30 cellular contexts compared by ENCODE assay signal in the genomic region with DNA sequence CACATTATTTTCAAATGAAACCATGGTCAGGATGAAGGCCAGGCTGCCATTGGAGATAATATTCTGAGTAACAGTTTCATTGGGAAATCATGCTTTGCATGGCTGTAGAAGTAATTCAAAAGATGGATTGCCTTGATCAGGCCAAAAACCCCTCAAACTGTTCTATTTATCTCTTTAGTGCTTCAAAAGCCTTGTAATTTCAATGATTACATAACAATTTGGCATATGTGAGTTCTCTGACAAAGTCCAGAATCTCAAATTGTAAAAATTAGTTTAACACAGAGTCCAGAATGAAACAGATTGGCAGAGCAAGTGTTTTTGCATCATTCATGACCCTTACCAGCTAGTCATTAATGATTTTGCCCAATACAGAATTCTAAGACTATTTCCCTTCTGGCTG.
DNase-seq lines count a peak whose midpoint lies in the region; ATAC-seq and TF ChIP-seq lines count a peak whose summit lies in the region.
"Had no signal": no experiment of that assay in that cellular context is flagged by ENCODE, and none has a peak within 500 bp of the region (broad histone marks: within the 10 kb centered on the region; RNA-seq: fewer than 3 reads in every experiment).

No MANE protein-coding gene starts in this region.

- ATAC-seq in heart right ventricle (peak in 4 of 8 donors; percentile 3 to 16 (median 11)), upper lobe of right lung (no peak), GM21390 (IDR thresholded peaks at IDR 0.05; ENCODE audit: unreplicated experiment) (no peak)
- no peak for ATAC-seq in activated T-cell treated with anti-CD3 and anti-CD28 coated beads, Interleukin-2, amount 50 U/mL, for 72 hours (replicated peaks in 1 of 2)
- ATAC-seq: esophagus mucosa had no signal

- no peak for DNase-seq in heart right ventricle
- DNase-seq in upper lobe of right lung: no peak
- DNase-seq in NCI-H524 treated with DMSO at 0.1 percent for 48 hours (lab: John Stamatoyannopoulos, UW): no peak
- DNase-seq in activated T-cell treated with anti-CD3 and anti-CD28 coated beads, Interleukin-2, amount 50 U/mL, for 72 hours: no peak
- DNase-seq: activated CD4-positive, alpha-beta memory T cell treated with anti-CD3 and anti-CD28 coated beads for 36 hours; activated CD4-positive, CD25-positive, alpha-beta regulatory T cell treated with anti-CD3 and anti-CD28 coated beads, Interleukin-2, amount 50 U/mL, for 72 hours; activated CD8-positive, alpha-beta memory T cell treated with anti-CD3 and anti-CD28 coated beads, Interleukin-2, amount 50 U/mL, for 4 hours; C1 segment of cervical spinal cord; caudate nucleus; COR-L47; gastrocnemius medialis; GDM1; HCEC 1CT; KBM-7; MG63; NCI-H1105 treated with DMSO at 0.1 percent for 48 hours; NCI-H2081 treated with DMSO at 0.1 percent for 48 hours; NCI-H226; NCI-H748 treated with DMSO at 0.1 percent for 48 hours; psoas muscle; stimulated activated CD4-positive, alpha-beta T cell treated with anti-CD3 and anti-CD28 coated beads, Interleukin-2, amount 100 ng/mL, for 24 hours; stomach; tibial artery had no signal

- H3K27me3 Mint-ChIP-seq in brain: no peaks in the 10 kb centered on the region
- peaks cover 8% of the 10 kb centered on the region for H3K27me3 Mint-ChIP-seq in activated T-cell treated with anti-CD3 and anti-CD28 coated beads, Interleukin-2, amount 50 U/mL, for 72 hours (ENCODE audit: low read depth)

- H3K27me3 ChIP-seq in heart right ventricle: no peaks in the 10 kb centered on the region
- H3K27me3 ChIP-seq in muscle layer of duodenum (ENCODE audit: low read depth, low read length): no peaks in the 10 kb centered on the region
- no peaks in the 10 kb centered on the region for H3K27me3 ChIP-seq in upper lobe of right lung
- H3K27me3 ChIP-seq: gastrocnemius medialis, MG63, stomach, tibial artery had no signal

- peaks cover 0 to 2% (median 0%) of the 10 kb centered on the region in 5 experiments for H3K9me3 Mint-ChIP-seq in brain
- H3K9me3 Mint-ChIP-seq in activated T-cell treated with anti-CD3 and anti-CD28 coated beads, Interleukin-2, amount 50 U/mL, for 72 hours: no peaks in the 10 kb centered on the region
- H3K9me3 Mint-ChIP-seq: activated CD4-positive, alpha-beta memory T cell treated with anti-CD3 and anti-CD28 coated beads for 36 hours; activated naive CD4-positive, alpha-beta T cell treated with anti-CD3 and anti-CD28 coated beads, Interleukin-2, amount 50 U/mL, for 24 hours; memory B cell; T-helper 1 cell treated with Interleukin-12 subunit alpha and Interleukin-12 subunit beta and Interleukin-4 antibody, amounts not matched to agents 30 μg/mL and 1 μg/mL, for 36 hours had no signal

- TF ChIP-seq CTCF in brain (conservative IDR thresholded peaks at IDR 0.05) (no peak), heart right ventricle (IDR thresholded peaks at IDR 0.05) (no peak), upper lobe of right lung (IDR thresholded peaks at IDR 0.05) (no peak)

- no peaks in the 10 kb centered on the region for H3K36me3 Mint-ChIP-seq in brain
- H3K36me3 Mint-ChIP-seq in activated T-cell treated with anti-CD3 and anti-CD28 coated beads, Interleukin-2, amount 50 U/mL, for 72 hours (ENCODE audit: insufficient read depth in 2 of 2): no peaks in the 10 kb centered on the region
- H3K36me3 Mint-ChIP-seq: activated CD4-positive, alpha-beta memory T cell treated with anti-CD3 and anti-CD28 coated beads for 36 hours; activated naive CD4-positive, alpha-beta T cell treated with anti-CD3 and anti-CD28 coated beads, Interleukin-2, amount 50 U/mL, for 24 hours; memory B cell had no signal

- H3K36me3 ChIP-seq in heart right ventricle: no peaks in the 10 kb centered on the region
- H3K36me3 ChIP-seq in muscle layer of duodenum (ENCODE audit: control insufficient read depth in 1 of 2, insufficient read depth in 2 of 2, low read length in 2 of 2): no peaks in the 10 kb centered on the region
- no peaks in the 10 kb centered on the region for H3K36me3 ChIP-seq in upper lobe of right lung
- H3K36me3 ChIP-seq: gastrocnemius medialis, MG63, stomach, tibial artery had no signal

- H3K27ac ChIP-seq in heart right ventricle (peak overlapping the region in 9 of 10 donors; percentile 7 to 73 (median 57)), muscle layer of duodenum (ENCODE audit: low read length) (peak overlapping the region; percentile 11), upper lobe of right lung (peak overlapping the region; percentile 69)
- H3K27ac ChIP-seq: tibial artery had no signal

- peaks cover 44% of the 10 kb centered on the region for H3K4me1 Mint-ChIP-seq in brain
- peaks cover 6% of the 10 kb centered on the region for H3K4me1 Mint-ChIP-seq in activated T-cell treated with anti-CD3 and anti-CD28 coated beads, Interleukin-2, amount 50 U/mL, for 72 hours (ENCODE audit: low read depth)
- H3K4me1 Mint-ChIP-seq: activated naive CD4-positive, alpha-beta T cell treated with anti-CD3 and anti-CD28 coated beads, Interleukin-2, amount 50 U/mL, for 24 hours; memory B cell had no signal

- H3K27ac Mint-ChIP-seq in brain: peak overlapping the region in 3 of 5 experiments; percentile 10 to 75 (median 70)
- no peak overlapping the region for H3K27ac Mint-ChIP-seq in activated T-cell treated with anti-CD3 and anti-CD28 coated beads, Interleukin-2, amount 50 U/mL, for 72 hours
- H3K27ac Mint-ChIP-seq: activated CD4-positive, alpha-beta memory T cell treated with anti-CD3 and anti-CD28 coated beads for 36 hours; activated naive CD4-positive, alpha-beta T cell treated with anti-CD3 and anti-CD28 coated beads, Interleukin-2, amount 50 U/mL, for 24 hours; memory B cell; T-helper 1 cell treated with Interleukin-12 subunit alpha and Interleukin-12 subunit beta and Interleukin-4 antibody, amounts not matched to agents 30 μg/mL and 1 μg/mL, for 36 hours had no signal

- intact Hi-C loops in heart right ventricle (cut with DNase I) (loop anchor here in 2 of 10 donors (5.0 to 10.0 kb wide), 4 partner anchors 233 to 349 kb away; partner anchors contain the start of gene SPRY1 (in 1 of the 2)), upper lobe of right lung (cut with DNase I) (no loop called here)

- H3K4me1 ChIP-seq in heart right ventricle (peaks cover 8 to 42% (median 19%) of the 10 kb centered on the region in 9 donors), muscle layer of duodenum (ENCODE audit: control insufficient read depth in 1 of 2, insufficient read depth in 2 of 2, low read length in 2 of 2) (peaks cover 0 to 14% of the 10 kb centered on the region in 2 donors), upper lobe of right lung (peaks cover 21% of the 10 kb centered on the region)

- no peaks in the 10 kb centered on the region for H3K9me3 ChIP-seq in heart right ventricle
- H3K9me3 ChIP-seq in muscle layer of duodenum (ENCODE audit: control insufficient read depth in 1 of 2, low read length in 2 of 2): no peaks in the 10 kb centered on the region
- no peaks in the 10 kb centered on the region for H3K9me3 ChIP-seq in upper lobe of right lung
- H3K9me3 ChIP-seq: gastrocnemius medialis, MG63, psoas muscle, stomach, tibial artery had no signal

- H3K4me3 Mint-ChIP-seq in brain: peak overlapping the region in 1 of 5 experiments; percentile 51
- no peak overlapping the region for H3K4me3 Mint-ChIP-seq in activated T-cell treated with anti-CD3 and anti-CD28 coated beads, Interleukin-2, amount 50 U/mL, for 72 hours
- H3K4me3 Mint-ChIP-seq: activated CD4-positive, alpha-beta memory T cell treated with anti-CD3 and anti-CD28 coated beads for 36 hours; activated naive CD4-positive, alpha-beta T cell treated with anti-CD3 and anti-CD28 coated beads, Interleukin-2, amount 50 U/mL, for 24 hours; memory B cell; T-helper 1 cell treated with Interleukin-12 subunit alpha and Interleukin-12 subunit beta and Interleukin-4 antibody, amounts not matched to agents 30 μg/mL and 1 μg/mL, for 36 hours had no signal

- H3K4me3 ChIP-seq in heart right ventricle (no peak overlapping the region), muscle layer of duodenum (ENCODE audit: low read depth in 1 of 2, low read length in 2 of 2) (no peak overlapping the region), upper lobe of right lung (no peak overlapping the region)
- H3K4me3 ChIP-seq: gastrocnemius medialis, MG63, stomach, tibial artery had no signal

Comparison
In these comparisons a context has a peak if more than half of its experiments do, and no peak if none do; other contexts are left out.
1. H3K27ac ChIP-seq: peak in every context shown above with its lines; median percentile 69 in upper lobe of right lung; 57 in heart right ventricle; 11 in muscle layer of duodenum.